In genomic region chr7:127347567-127348246, GRCh38 we compare ENCODE assay signal across 8 cellular contexts. TPM values are rescaled to one million over a fixed set of nuclear protein-coding genes. Genes with fewer than 3 reads are reported as not detected.
DNase-seq lines count a peak whose midpoint lies in the region; ATAC-seq and TF ChIP-seq lines count a peak whose summit lies in the region.

No MANE protein-coding gene starts in this region.

- H3K9ac ChIP-seq in SK-N-MC (ENCODE audit: insufficient read length), result peak overlapping the region; percentile 51

- H3K27me3 ChIP-seq in cardiac muscle cell (peaks cover 44% of the 10 kb centered on the region), vagina (no peaks in the 10 kb centered on the region)

- peak; percentile 97 for ATAC-seq in GM21528 (IDR thresholded peaks at IDR 0.05; ENCODE audit: low FRiP score, unreplicated experiment)

- H3K4me3 ChIP-seq in SK-N-MC, result peak overlapping the region; percentile 66
- H3K4me3 ChIP-seq in cardiac muscle cell, result peak overlapping the region; percentile 32
- peak overlapping the region; percentile 32 to 39 for H3K4me3 ChIP-seq in vagina

- H3K9me3 Mint-ChIP-seq in activated naive CD8-positive, alpha-beta T cell treated with anti-CD3 and anti-CD28 coated beads for 36 hours, result no peaks in the 10 kb centered on the region

- peaks cover 7% of the 10 kb centered on the region for H3K36me3 Mint-ChIP-seq in activated naive CD8-positive, alpha-beta T cell treated with anti-CD3 and anti-CD28 coated beads for 36 hours

- H3K27me3 Mint-ChIP-seq in activated naive CD8-positive, alpha-beta T cell treated with anti-CD3 and anti-CD28 coated beads for 36 hours, result no peaks in the 10 kb centered on the region

- peak overlapping the region; percentile 40 for H3K4me3 Mint-ChIP-seq in activated naive CD8-positive, alpha-beta T cell treated with anti-CD3 and anti-CD28 coated beads for 36 hours

- peaks cover 19% of the 10 kb centered on the region for H3K4me1 Mint-ChIP-seq in activated naive CD8-positive, alpha-beta T cell treated with anti-CD3 and anti-CD28 coated beads for 36 hours

- H3K4me1 ChIP-seq in cardiac muscle cell (ENCODE audit: low read depth), result no peaks in the 10 kb centered on the region
- H3K4me1 ChIP-seq in vagina, result peaks cover 4% of the 10 kb centered on the region

- no peak for TF ChIP-seq POLR2A in vagina (IDR thresholded peaks at IDR 0.05)

- H3K36me3 ChIP-seq in SK-N-MC (ENCODE audit: insufficient read depth, low read length) (no peaks in the 10 kb centered on the region), cardiac muscle cell (no peaks in the 10 kb centered on the region), vagina (no peaks in the 10 kb centered on the region)

- TF ChIP-seq RAD21 in Ishikawa (IDR thresholded peaks at IDR 0.05; ENCODE audit: low read depth), result peak; percentile 33; the same call in 1 of the 2 replicates

- intact Hi-C loops in vagina (cut with DNase I), result no loop called here

- H3K27ac Mint-ChIP-seq in activated naive CD8-positive, alpha-beta T cell treated with anti-CD3 and anti-CD28 coated beads for 36 hours, result no peak overlapping the region

- no peak for TF ChIP-seq EP300 in Ishikawa (IDR thresholded peaks at IDR 0.05; ENCODE audit: borderline replicate concordance)

- peak; percentile 41 for DNase-seq in DMS114 treated with DMSO at 0.1 percent for 48 hours (lab: John Stamatoyannopoulos, UW; ENCODE audit: unreplicated experiment)
- no peak for DNase-seq in SK-N-MC (ENCODE audit: low read depth, low spot score)
- DNase-seq in activated naive CD8-positive, alpha-beta T cell treated with anti-CD3 and anti-CD28 coated beads for 36 hours, result peak; percentile 83
- peak; percentile 74 to 87 for DNase-seq in cardiac muscle cell (ENCODE audit: low read depth in 1 of 2, low spot score in 1 of 2)
- DNase-seq in putamen (ENCODE audit: low spot score), result peak; percentile 38
- DNase-seq in vagina (ENCODE audit: extremely low spot score in 2 of 2), result no peak

- H3K27ac ChIP-seq in SK-N-MC (no peak overlapping the region), cardiac muscle cell (no peak overlapping the region), vagina (no peak overlapping the region)

- TF ChIP-seq CTCF in cardiac muscle cell (IDR thresholded peaks at IDR 0.05; ENCODE audit: low read depth, low read length) (peak; percentile 35), vagina (IDR thresholded peaks at IDR 0.05) (peak in 1 of 3 experiments; percentile 23)

- H3K9me3 ChIP-seq in SK-N-MC (ENCODE audit: low read depth, low read length) (no peaks in the 10 kb centered on the region), cardiac muscle cell (ENCODE audit: low read depth) (no peaks in the 10 kb centered on the region), vagina (no peaks in the 10 kb centered on the region)

TF ChIP-seq in Ishikawa, 13 proteins besides CTCF, POLR2A, EP300 and RAD21:
- peak; percentile 49; the same call in 1 of the 2 replicates for TF ChIP-seq MAX (IDR thresholded peaks at IDR 0.05)
- TF ChIP-seq NFIC (IDR thresholded peaks at IDR 0.05), result no peak

RNA-seq across cellular contexts. Expression of gene ZNF800, which starts 44.8 kb away (rescaled TPM):
- total RNA-seq in activated naive CD8-positive, alpha-beta T cell treated with anti-CD3 and anti-CD28 coated beads for 36 hours, result 10 to 100 TPM; 32.1 to 34.2 TPM
- total RNA-seq in cardiac muscle cell, result 20.3 and 22.5 TPM in 2 replicates
- 13.7 and 20.7 TPM in 2 replicates for polyA plus RNA-seq in cardiac muscle cell
- 31.9 TPM for total RNA-seq in vagina

Comparison
In these comparisons a context has a peak if more than half of its experiments do, and no peak if none do; other contexts are left out.
1. DNase-seq: peak in DMS114 treated with DMSO at 0.1 percent for 48 hours (single experiment), activated naive CD8-positive, alpha-beta T cell treated with anti-CD3 and anti-CD28 coated beads for 36 hours (single experiment), cardiac muscle cell (2 of 2) and putamen (single experiment); none in SK-N-MC (single experiment) and vagina (0 of 2).
2. Peak in every context shown above with its lines, with median percentiles within 50 percentile points of each other: H3K4me3 ChIP-seq.